In genomic region chr12:113098428-113099028, GRCh38 we compare ENCODE assay signal across 1 cellular context.
TF ChIP-seq lines count a peak whose summit lies in the region.

No MANE protein-coding gene starts in this region.

TF ChIP-seq in HepG2, 621 proteins besides CTCF, POLR2A, EP300 and RAD21 (continues in another document):
- TF ChIP-seq THAP9 (CRISPR knock-in tag; IDR thresholded peaks at IDR 0.05; ENCODE audit: borderline replicate concordance), result no peak
- no peak for TF ChIP-seq ZSCAN20 (CRISPR knock-in tag; IDR thresholded peaks at IDR 0.05; ENCODE audit: borderline replicate concordance)
- no peak; the same call in 1 of the 2 replicates for TF ChIP-seq SP2 (CRISPR knock-in tag; IDR thresholded peaks at IDR 0.05)
- TF ChIP-seq ZMYM2 (CRISPR knock-in tag; IDR thresholded peaks at IDR 0.05), result no peak
- peak; percentile 81 for TF ChIP-seq SP5 (CRISPR knock-in tag; IDR thresholded peaks at IDR 0.05; ENCODE audit: borderline replicate concordance, low read depth)
- no peak for TF ChIP-seq ZNF878 (CRISPR knock-in tag; IDR thresholded peaks at IDR 0.05)
- no peak; the same call in 1 of the 2 replicates for TF ChIP-seq PBX2 (CRISPR knock-in tag; IDR thresholded peaks at IDR 0.05)
- no peak for TF ChIP-seq PRPF4 (IDR thresholded peaks at IDR 0.05; ENCODE audit: low read depth, low read length, poor library complexity, severe bottlenecking)
- no peak for TF ChIP-seq RFXANK (CRISPR knock-in tag; IDR thresholded peaks at IDR 0.05)
- TF ChIP-seq THAP7 (CRISPR knock-in tag; IDR thresholded peaks at IDR 0.05), result no peak
- 0 out of 2 replicates have a peak, but pooled peaks have one; percentile 29 for TF ChIP-seq KDM4B (CRISPR knock-in tag; IDR thresholded peaks at IDR 0.05)
- peak; percentile 42; the same call in 1 of the 2 replicates for TF ChIP-seq ZMYM4 (CRISPR knock-in tag; IDR thresholded peaks at IDR 0.05)
- TF ChIP-seq KLF13 (CRISPR knock-in tag; IDR thresholded peaks at IDR 0.05), result no peak
- TF ChIP-seq HBP1 (CRISPR knock-in tag; IDR thresholded peaks at IDR 0.05; ENCODE audit: low read depth), result no peak
- TF ChIP-seq ZBTB44 (CRISPR knock-in tag; IDR thresholded peaks at IDR 0.05), result no peak
- no peak for TF ChIP-seq TFAP4 (IDR thresholded peaks at IDR 0.05; ENCODE audit: borderline replicate concordance, low read depth)
- no peak for TF ChIP-seq ZNF296 (CRISPR knock-in tag; conservative IDR thresholded peaks at IDR 0.05)
- no peak for TF ChIP-seq SIN3A (IDR thresholded peaks at IDR 0.05; ENCODE audit: borderline replicate concordance, low read depth, low read length)
- TF ChIP-seq SOX5 (CRISPR knock-in tag; IDR thresholded peaks at IDR 0.05; ENCODE audit: borderline replicate concordance), result 0 out of 2 replicates have a peak, but pooled peaks have one; percentile 25
- TF ChIP-seq ZNF784 (CRISPR knock-in tag; IDR thresholded peaks at IDR 0.05; ENCODE audit: borderline replicate concordance), result no peak
- TF ChIP-seq CREBL2 (CRISPR knock-in tag; IDR thresholded peaks at IDR 0.05; ENCODE audit: borderline replicate concordance), result no peak
- no peak for TF ChIP-seq CSRNP1 (CRISPR knock-in tag; IDR thresholded peaks at IDR 0.05)
- no peak for TF ChIP-seq ZSCAN12 (CRISPR knock-in tag; IDR thresholded peaks at IDR 0.05)
- TF ChIP-seq ZNF737 (CRISPR knock-in tag; IDR thresholded peaks at IDR 0.05; ENCODE audit: borderline replicate concordance), result no peak
- TF ChIP-seq ZNF782 (CRISPR knock-in tag; IDR thresholded peaks at IDR 0.05; ENCODE audit: borderline replicate concordance), result no peak
- TF ChIP-seq ZFYVE20 (CRISPR knock-in tag; IDR thresholded peaks at IDR 0.05; ENCODE audit: borderline replicate concordance, low read depth), result no peak
- TF ChIP-seq ZNF691 (CRISPR knock-in tag; IDR thresholded peaks at IDR 0.05; ENCODE audit: borderline replicate concordance, low read depth), result no peak
- TF ChIP-seq RAD51 (IDR thresholded peaks at IDR 0.05; ENCODE audit: borderline replicate concordance), result no peak
- no peak for TF ChIP-seq ZNF672 (CRISPR knock-in tag; IDR thresholded peaks at IDR 0.05)
- TF ChIP-seq DNMT3B (CRISPR knock-in tag; conservative IDR thresholded peaks at IDR 0.05), result no peak
- no peak for TF ChIP-seq ZKSCAN5 (CRISPR knock-in tag; IDR thresholded peaks at IDR 0.05)
- TF ChIP-seq PBX3 (CRISPR knock-in tag; IDR thresholded peaks at IDR 0.05; ENCODE audit: borderline replicate concordance), result no peak
- TF ChIP-seq MBD4 (IDR thresholded peaks at IDR 0.05; ENCODE audit: borderline replicate concordance, low read length), result no peak
- TF ChIP-seq ZNF792 (CRISPR knock-in tag; IDR thresholded peaks at IDR 0.05), result no peak
- no peak for TF ChIP-seq HMGXB3 (CRISPR knock-in tag; IDR thresholded peaks at IDR 0.05; ENCODE audit: borderline replicate concordance)
- TF ChIP-seq ZNF781 (CRISPR knock-in tag; IDR thresholded peaks at IDR 0.05; ENCODE audit: borderline replicate concordance, not compliant biosample characterization), result peak; percentile 41
- no peak for TF ChIP-seq ZNF766 (CRISPR knock-in tag; IDR thresholded peaks at IDR 0.05; ENCODE audit: borderline replicate concordance)
- no peak for TF ChIP-seq ZNF562 (CRISPR knock-in tag; IDR thresholded peaks at IDR 0.05; ENCODE audit: borderline replicate concordance)
- TF ChIP-seq SCMH1 (CRISPR knock-in tag; IDR thresholded peaks at IDR 0.05; ENCODE audit: borderline replicate concordance), result no peak
- TF ChIP-seq SNAPC5 (CRISPR knock-in tag; IDR thresholded peaks at IDR 0.05; ENCODE audit: borderline replicate concordance), result no peak
- TF ChIP-seq ZFP41 (CRISPR knock-in tag; IDR thresholded peaks at IDR 0.05; ENCODE audit: borderline replicate concordance), result no peak
